Comparison of ENCODE assay signal across 1 cellular context in the genomic region with DNA sequence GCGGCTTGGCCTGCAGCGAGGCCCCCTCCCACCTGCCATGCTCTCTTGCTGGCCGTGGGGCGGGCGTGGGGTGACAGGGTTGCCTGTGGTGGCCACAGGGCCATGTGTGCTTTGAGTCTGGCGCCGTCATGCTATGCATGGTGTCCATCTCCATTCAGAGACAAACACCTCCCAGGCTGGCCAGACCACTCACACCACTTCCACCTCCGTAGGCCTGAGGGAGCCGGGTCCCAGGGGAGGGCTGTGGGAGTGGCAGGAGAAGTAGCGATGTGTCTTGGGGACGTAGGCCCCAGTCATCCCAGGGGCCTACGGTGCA.
TF ChIP-seq lines count a peak whose summit lies in the region.

No MANE protein-coding gene starts in this region.

TF ChIP-seq in H1, 55 proteins besides CTCF, POLR2A, EP300 and RAD21 (continued from another document):
- TF ChIP-seq RFX5 (IDR thresholded peaks at IDR 0.05; ENCODE audit: borderline replicate concordance, low read depth, low read length) (no peak), SIN3A (conservative IDR thresholded peaks at IDR 0.05 in 1 of 2, IDR thresholded peaks at IDR 0.05 in 1 of 2; ENCODE audit: low read depth in 1 of 2, low read length in 2 of 2) (no peak), GTF2F1 (IDR thresholded peaks at IDR 0.05; ENCODE audit: borderline replicate concordance, low read depth, low read length) (no peak), BACH1 (IDR thresholded peaks at IDR 0.05; ENCODE audit: low read length) (no peak), MAFK (IDR thresholded peaks at IDR 0.05; ENCODE audit: low read depth, low read length) (no peak), KDM4A (IDR thresholded peaks at IDR 0.05; ENCODE audit: low read depth, low read length, severe bottlenecking) (no peak), TAF7 (optimal IDR thresholded peaks at IDR 0.05; ENCODE audit: borderline replicate concordance, low read depth, low read length) (no peak), HDAC6 (IDR thresholded peaks at IDR 0.05; ENCODE audit: low read depth, low read length) (no peak), SP4 (IDR thresholded peaks at IDR 0.05; ENCODE audit: low read length) (no peak), CHD1 (IDR thresholded peaks at IDR 0.05; ENCODE audit: low read depth, low read length) (no peak), TAF1 (IDR thresholded peaks at IDR 0.05; ENCODE audit: low read depth, low read length) (no peak)
- TF ChIP-seq, protein P1, sequence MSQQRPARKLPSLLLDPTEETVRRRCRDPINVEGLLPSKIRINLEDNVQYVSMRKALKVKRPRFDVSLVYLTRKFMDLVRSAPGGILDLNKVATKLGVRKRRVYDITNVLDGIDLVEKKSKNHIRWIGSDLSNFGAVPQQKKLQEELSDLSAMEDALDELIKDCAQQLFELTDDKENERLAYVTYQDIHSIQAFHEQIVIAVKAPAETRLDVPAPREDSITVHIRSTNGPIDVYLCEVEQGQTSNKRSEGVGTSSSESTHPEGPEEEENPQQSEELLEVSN (IDR thresholded peaks at IDR 0.05) = no peak
